Comparison of ENCODE assay signal across 8 cellular contexts in genomic region chr5:78647411-78647818, GRCh38. TPM values are rescaled to one million over a fixed set of nuclear protein-coding genes. Genes with fewer than 3 reads are reported as not detected.
A peak's percentile ranks its signal among the peaks of the same experiment; 100 is the strongest.
DNase-seq lines count a peak whose midpoint lies in the region; ATAC-seq and TF ChIP-seq lines count a peak whose summit lies in the region.

No MANE protein-coding gene starts in this region.

- peak overlapping the region; percentile 76 for H3K27ac Mint-ChIP-seq in stimulated activated memory B cell treated with anti-CD40 and anti-IgM and Interleukin-4, amounts not matched to agents 10 μg/mL and 1 μg/mL and 100 μg/mL, for 72 hours

- H3K27ac ChIP-seq in Karpas-422 (ENCODE audit: low read length) (no peak overlapping the region), adrenal gland (peak overlapping the region in 4 of 5 donors; percentile 92 to 96 (median 95))

- H3K4me3 ChIP-seq in Karpas-422 (ENCODE audit: low read length) (peak overlapping the region; percentile 66; the same call in 1 of the 2 replicates), adrenal gland (peak overlapping the region; percentile 13 to 89 (median 80))

- intact Hi-C loops in adrenal gland (cut with DNase I), result loop anchor here (10.0 kb wide), 2 partner anchors 73 to 103 kb away; no protein-coding TSS in a partner anchor

- H2AFZ ChIP-seq in Karpas-422 (ENCODE audit: low read length), result no peak overlapping the region

- peaks cover 10% of the 10 kb centered on the region for H3K36me3 Mint-ChIP-seq in stimulated activated memory B cell treated with anti-CD40 and anti-IgM and Interleukin-4, amounts not matched to agents 10 μg/mL and 1 μg/mL and 100 μg/mL, for 72 hours

- no peaks in the 10 kb centered on the region for H3K79me2 ChIP-seq in Karpas-422 (ENCODE audit: low read length)

- peak overlapping the region; percentile 80 for H3K4me3 Mint-ChIP-seq in stimulated activated memory B cell treated with anti-CD40 and anti-IgM and Interleukin-4, amounts not matched to agents 10 μg/mL and 1 μg/mL and 100 μg/mL, for 72 hours

- H3K9ac ChIP-seq in ES-I3 (ENCODE audit: low read depth, low read length), result peak overlapping the region; percentile 71
- H3K9ac ChIP-seq in Karpas-422 (ENCODE audit: low read length), result no peak overlapping the region

- WGBS in adrenal gland, 4 donors, result 1 to 5% (median 1%) methylated on average over 15 to 17 of the region's 17 CpGs

- peak overlapping the region; percentile 88 for H3K4me2 ChIP-seq in Karpas-422 (ENCODE audit: low read depth, low read length, poor library complexity, severe bottlenecking)

- peaks cover 40% of the 10 kb centered on the region for H3K4me1 Mint-ChIP-seq in stimulated activated memory B cell treated with anti-CD40 and anti-IgM and Interleukin-4, amounts not matched to agents 10 μg/mL and 1 μg/mL and 100 μg/mL, for 72 hours

- TF ChIP-seq CTCF in adrenal gland (IDR thresholded peaks at IDR 0.05), result no peak

- H3K9me3 ChIP-seq in ES-I3 (ENCODE audit: control insufficient read depth, insufficient read depth, low read length) (no peaks in the 10 kb centered on the region), Karpas-422 (ENCODE audit: low read length) (no peaks in the 10 kb centered on the region), adrenal gland (replicated peaks in 1 of 3) (no peaks in the 10 kb centered on the region)

- no peaks in the 10 kb centered on the region for H4K20me1 ChIP-seq in Karpas-422 (ENCODE audit: insufficient read depth, low read depth, low read length)

- H3K9me3 Mint-ChIP-seq in stimulated activated memory B cell treated with anti-CD40 and anti-IgM and Interleukin-4, amounts not matched to agents 10 μg/mL and 1 μg/mL and 100 μg/mL, for 72 hours, result no peaks in the 10 kb centered on the region

- H3K36me3 ChIP-seq in ES-I3 (ENCODE audit: insufficient read depth, low read length) (no peaks in the 10 kb centered on the region), Karpas-422 (ENCODE audit: insufficient read depth, low read length) (no peaks in the 10 kb centered on the region), adrenal gland (replicated peaks in 1 of 2) (no peaks in the 10 kb centered on the region)

- no peaks in the 10 kb centered on the region for H3K27me3 Mint-ChIP-seq in stimulated activated memory B cell treated with anti-CD40 and anti-IgM and Interleukin-4, amounts not matched to agents 10 μg/mL and 1 μg/mL and 100 μg/mL, for 72 hours

- DNase-seq in Karpas-422 (peak; percentile 40), adrenal gland (peak in 5 of 7 donors; percentile 33 to 51 (median 36)), iris pigment epithelial cell (ENCODE audit: low read depth) (peak; percentile 54), superior temporal gyrus (ENCODE audit: extremely low spot score) (no peak), HPDE6-E6E7 (ENCODE audit: extremely low spot score) (no peak)

- H3K27me3 ChIP-seq in Karpas-422 (ENCODE audit: low read length) (no peaks in the 10 kb centered on the region), adrenal gland (no peaks in the 10 kb centered on the region)

- ATAC-seq in stimulated activated memory B cell treated with anti-CD40 and anti-IgM and Interleukin-4, amounts not matched to agents 10 μg/mL and 1 μg/mL and 100 μg/mL, for 72 hours, result no peak
- no peak for ATAC-seq in HG02763 (IDR thresholded peaks at IDR 0.05; ENCODE audit: unreplicated experiment)

- H3K4me1 ChIP-seq in ES-I3 (ENCODE audit: insufficient read depth, low read length) (peaks cover 10% of the 10 kb centered on the region; the same call in 1 of the 2 replicates), Karpas-422 (ENCODE audit: low read length) (peaks cover 10% of the 10 kb centered on the region), adrenal gland (replicated peaks in 1 of 2) (peaks cover 4 to 31% of the 10 kb centered on the region in 2 donors)

- TF ChIP-seq POLR2A in adrenal gland (IDR thresholded peaks at IDR 0.05), result peak in 1 of 2 donors; percentile 13

- H3K9me2 ChIP-seq in Karpas-422 (replicated peaks; ENCODE audit: insufficient read depth, low read length), result no peaks in the 10 kb centered on the region

RNA-seq across cellular contexts. Expression of gene LHFPL2, which starts 1.2 kb away (rescaled TPM):
- total RNA-seq in Karpas-422 (2014; rRNA removed; shearing (Covaris generic); ENCODE audit: low replicate concordance), result 4.7 and 4.8 TPM in 2 replicates
- 10 to 100 TPM; 34.0 to 68.4 (median 56.9) TPM for total RNA-seq in adrenal gland
- 10 to 100 TPM in 1 of 3 donors, 1 to 10 TPM in 2; 8.0 to 27.3 (median 8.7) TPM for polyA plus RNA-seq in adrenal gland

Comparison
In these comparisons a context has a peak if more than half of its experiments do, and no peak if none do; other contexts are left out.
1. DNase-seq: peak in Karpas-422 (single experiment), adrenal gland (5 of 7) and iris pigment epithelial cell (single experiment); none in superior temporal gyrus (single experiment) and HPDE6-E6E7 (single experiment).